29 cellular contexts compared by ENCODE assay signal in genomic region chr20:58537831-58538230, GRCh38. TPM values are rescaled to one million over a fixed set of nuclear protein-coding genes. Genes with fewer than 3 reads are reported as not detected.
"Had no signal": no experiment of that assay in that cellular context is flagged by ENCODE, and none has a peak within 500 bp of the region (broad histone marks: within the 10 kb centered on the region; RNA-seq: fewer than 3 reads in every experiment).

No MANE protein-coding gene starts in this region.

- H3K4me1 ChIP-seq: stomach, suprapubic skin, testis, thyroid gland, tibial artery, tibial nerve, transverse colon, upper lobe of left lung, upper lobe of right lung, uterus, vagina had no signal

- H3K4me1 Mint-ChIP-seq: stimulated activated effector memory CD8-positive, alpha-beta T cell treated with anti-CD3 and anti-CD28 coated beads, Interleukin-12 subunit alpha, Interleukin-12 subunit beta, amount 100 ng/mL, for 72 hours; stimulated activated memory B cell treated with anti-CD40 and anti-IgM and Interleukin-4, amounts not matched to agents 10 μg/mL and 1 μg/mL and 100 μg/mL, for 72 hours; stimulated activated naive B cell treated with anti-CD40 and anti-IgM and Interleukin-4, amounts not matched to agents 10 μg/mL and 1 μg/mL and 100 μg/mL, for 72 hours had no signal

- H3K4me3 Mint-ChIP-seq: stimulated activated effector memory CD8-positive, alpha-beta T cell treated with anti-CD3 and anti-CD28 coated beads, Interleukin-12 subunit alpha, Interleukin-12 subunit beta, amount 100 ng/mL, for 72 hours; stimulated activated memory B cell treated with anti-CD40 and anti-IgM and Interleukin-4, amounts not matched to agents 10 μg/mL and 1 μg/mL and 100 μg/mL, for 72 hours; stimulated activated naive B cell treated with anti-CD40 and anti-IgM and Interleukin-4, amounts not matched to agents 10 μg/mL and 1 μg/mL and 100 μg/mL, for 72 hours; stimulated activated naive CD8-positive, alpha-beta T cell treated with anti-CD3 and anti-CD28 coated beads, Interleukin-15, amount 100 ng/mL, for 72 hours; stimulated activated naive CD8-positive, alpha-beta T cell treated with anti-CD3 and anti-CD28 coated beads, Interleukin-15, Interleukin-2, amounts not matched to agents 100 ng/mL and 50 ng/mL, for 24 hours; type B pancreatic cell had no signal

- H3K27ac ChIP-seq: stomach, suprapubic skin, testis, thoracic aorta, thyroid gland, tibial artery, tibial nerve, transverse colon, upper lobe of left lung, upper lobe of right lung, uterus, vagina had no signal

- ATAC-seq: stimulated activated memory B cell treated with anti-CD40 and anti-IgM and Interleukin-4, amounts not matched to agents 10 μg/mL and 1 μg/mL and 100 μg/mL, for 72 hours; stimulated activated naive B cell treated with anti-CD40 and anti-IgM and Interleukin-4, amounts not matched to agents 10 μg/mL and 1 μg/mL and 100 μg/mL, for 72 hours; stimulated activated naive CD8-positive, alpha-beta T cell treated with anti-CD3 and anti-CD28 coated beads, Interleukin-15, amount 100 ng/mL, for 72 hours; stimulated activated naive CD8-positive, alpha-beta T cell treated with anti-CD3 and anti-CD28 coated beads, Interleukin-15, Interleukin-2, amounts not matched to agents 100 U/mL and 50 U/mL, for 24 hours; upper lobe of right lung had no signal

- H3K36me3 Mint-ChIP-seq: stimulated activated effector memory CD8-positive, alpha-beta T cell treated with anti-CD3 and anti-CD28 coated beads, Interleukin-12 subunit alpha, Interleukin-12 subunit beta, amount 100 ng/mL, for 72 hours; stimulated activated memory B cell treated with anti-CD40 and anti-IgM and Interleukin-4, amounts not matched to agents 10 μg/mL and 1 μg/mL and 100 μg/mL, for 72 hours; type B pancreatic cell had no signal

- H3K27me3 ChIP-seq: testis, thyroid gland, tibial nerve, transverse colon, upper lobe of left lung, upper lobe of right lung, uterus, vagina had no signal

- DNase-seq: stimulated activated CD4-positive, alpha-beta T cell treated with anti-CD3 and anti-CD28 coated beads, Interleukin-2, amount 100 ng/mL, for 48 hours; stimulated activated CD4-positive, alpha-beta T cell treated with anti-CD3 and anti-CD28 coated beads, Interleukin-4, amount 100 ng/mL, for 1 hour; stimulated activated CD4-positive, alpha-beta T cell treated with anti-CD3 and anti-CD28 coated beads, Interleukin-4, amount 100 ng/mL, for 24 hours; stimulated activated CD4-positive, alpha-beta T cell treated with anti-CD3 and anti-CD28 coated beads, Interleukin-4, amount 100 ng/mL, for 4 hours; stimulated activated CD8-positive, alpha-beta memory T cell treated with anti-CD3 and anti-CD28 coated beads, Interleukin-4, amount 100 ng/mL, for 48 hours; stimulated activated naive B cell treated with anti-CD40 and anti-IgM and Interleukin-4, amounts not matched to agents 10 μg/mL and 1 μg/mL and 100 μg/mL, for 72 hours; stimulated activated naive CD4-positive, alpha-beta T cell; stimulated activated naive CD4-positive, alpha-beta T cell treated with Interleukin-2 at 50 U/mL for 16 hours; stimulated activated naive CD8-positive, alpha-beta T cell treated with anti-CD3 and anti-CD28 coated beads, Interleukin-15, amount 100 ng/mL, for 72 hours; stimulated activated naive CD8-positive, alpha-beta T cell treated with anti-CD3 and anti-CD28 coated beads, Interleukin-15, Interleukin-2, amounts not matched to agents 100 U/mL and 50 U/mL, for 24 hours; stomach; substantia nigra; testis; thyroid gland; tibial artery; transverse colon; trophoblast cell; upper lobe of left lung; upper lobe of right lung; uterus had no signal

- H3K36me3 ChIP-seq: stomach, suprapubic skin, thoracic aorta, thyroid gland, tibial artery, tibial nerve, transverse colon, upper lobe of left lung, upper lobe of right lung, uterus, vagina had no signal

- H3K4me3 ChIP-seq: stomach, suprapubic skin, testis, thoracic aorta, thyroid gland, tibial artery, tibial nerve, transverse colon, upper lobe of left lung, upper lobe of right lung, uterus, vagina had no signal

- H3K9me3 ChIP-seq: suprapubic skin, testis, thyroid gland, transverse colon, uterus, vagina had no signal

- H3K27ac Mint-ChIP-seq: stimulated activated effector memory CD8-positive, alpha-beta T cell treated with anti-CD3 and anti-CD28 coated beads, Interleukin-12 subunit alpha, Interleukin-12 subunit beta, amount 100 ng/mL, for 72 hours; stimulated activated memory B cell treated with anti-CD40 and anti-IgM and Interleukin-4, amounts not matched to agents 10 μg/mL and 1 μg/mL and 100 μg/mL, for 72 hours; stimulated activated naive B cell treated with anti-CD40 and anti-IgM and Interleukin-4, amounts not matched to agents 10 μg/mL and 1 μg/mL and 100 μg/mL, for 72 hours; stimulated activated naive CD8-positive, alpha-beta T cell treated with anti-CD3 and anti-CD28 coated beads, Interleukin-15, amount 100 ng/mL, for 72 hours; stimulated activated naive CD8-positive, alpha-beta T cell treated with anti-CD3 and anti-CD28 coated beads, Interleukin-15, Interleukin-2, amounts not matched to agents 100 ng/mL and 50 ng/mL, for 24 hours; type B pancreatic cell had no signal

RNA-seq across cellular contexts. Expression of gene APCDD1L, which starts 22.6 kb away (rescaled TPM):
- total RNA-seq: temporal lobe, upper lobe of right lung had no signal
